Comparison of ENCODE assay signal across 8 cellular contexts in genomic region chr1:105326883-105327282, GRCh38.
"Had no signal": no experiment of that assay in that cellular context is flagged by ENCODE, and none has a peak within 500 bp of the region (broad histone marks: within the 10 kb centered on the region; RNA-seq: fewer than 3 reads in every experiment).

No MANE protein-coding gene starts in this region.

- H2AFZ ChIP-seq: GM23248 had no signal

- H3K36me3 ChIP-seq: HAP-1 had no signal

- DNase-seq: GM23248, H7, HFFc6, KG1 had no signal

- ATAC-seq: HCT116 had no signal

- H3K4me3 ChIP-seq: GM23248, HAP-1 had no signal

- H3K9me3 ChIP-seq: HAP-1 had no signal

- H3K27me3 Mint-ChIP-seq: IgD-negative memory B cell had no signal

- H3K4me1 ChIP-seq: HAP-1 had no signal

- H3K27ac ChIP-seq: GM23248, HL-60 had no signal

- H3K9ac ChIP-seq: GM23248 had no signal

- H3K36me3 Mint-ChIP-seq: IgD-negative memory B cell had no signal

- H3K27ac Mint-ChIP-seq: HFFc6, IgD-negative memory B cell had no signal

- H3K4me3 Mint-ChIP-seq: HFFc6, IgD-negative memory B cell had no signal
